In genomic region chr12:73632191-73632590, GRCh38 we compare ENCODE assay signal across 27 cellular contexts.
DNase-seq lines count a peak whose midpoint lies in the region.
"Had no signal": no experiment of that assay in that cellular context is flagged by ENCODE, and none has a peak within 500 bp of the region (broad histone marks: within the 10 kb centered on the region; RNA-seq: fewer than 3 reads in every experiment).

No MANE protein-coding gene starts in this region.

- no peak overlapping the region for H3K4me3 ChIP-seq in SJSA1
- H3K4me3 ChIP-seq: A549; BLaER1; BLaER1 treated with 17β-estradiol and CSF1 and Interleukin-3, amounts not matched to agents 10 nM and 100 nM had no signal

- no peaks in the 10 kb centered on the region for H3K9me3 ChIP-seq in SJSA1 (replicated peaks)
- H3K9me3 ChIP-seq: A549; BE2C; BLaER1; BLaER1 treated with 17β-estradiol and CSF1 and Interleukin-3, amounts not matched to agents 10 nM and 100 nM; Caco-2 had no signal

- no peaks in the 10 kb centered on the region for H3K36me3 ChIP-seq in SJSA1
- H3K36me3 ChIP-seq: BE2C; BLaER1; BLaER1 treated with 17β-estradiol and CSF1 and Interleukin-3, amounts not matched to agents 10 nM and 100 nM had no signal

- peak; percentile 53 to 70 for DNase-seq in SJSA1 (ENCODE audit: low read depth in 1 of 2, low spot score in 2 of 2)
- DNase-seq in NCI-H187 treated with DMSO at 0.1 percent for 48 hours (lab: John Stamatoyannopoulos, UW), result no peak
- DNase-seq: 8988T; ACHN; AML-193; BE2C; C1 segment of cervical spinal cord; Caco-2; Calu3; CD4-positive, alpha-beta memory T cell; CD4-positive, alpha-beta T cell; CD4-positive, CD25-positive, alpha-beta regulatory T cell; CD8-positive, alpha-beta memory T cell; CD8-positive, alpha-beta T cell; COR-L47; DMS 273 treated with DMSO at 0.1 percent for 48 hours; DMS153; DMS53; DMS79; DMS79 treated with DMSO at 0.1 percent for 48 hours; DND-41; EL had no signal

- H3K27ac ChIP-seq in SJSA1, result no peak overlapping the region
- H3K27ac ChIP-seq: 22Rv1; A549; BLaER1; BLaER1 treated with 17β-estradiol and CSF1 and Interleukin-3, amounts not matched to agents 10 nM and 100 nM; C4-2B had no signal

- no peaks in the 10 kb centered on the region for H3K4me1 ChIP-seq in SJSA1 (replicated peaks)
- H3K4me1 ChIP-seq: A549; BE2C; BLaER1; BLaER1 treated with 17β-estradiol and CSF1 and Interleukin-3, amounts not matched to agents 10 nM and 100 nM; Caco-2 had no signal

- H3K27me3 ChIP-seq in SJSA1 (replicated peaks), result peaks cover 11% of the 10 kb centered on the region
- H3K27me3 ChIP-seq: BE2C; BLaER1; BLaER1 treated with 17β-estradiol and CSF1 and Interleukin-3, amounts not matched to agents 10 nM and 100 nM had no signal
